Comparison of ENCODE assay signal across 1 cellular context in the genomic region with DNA sequence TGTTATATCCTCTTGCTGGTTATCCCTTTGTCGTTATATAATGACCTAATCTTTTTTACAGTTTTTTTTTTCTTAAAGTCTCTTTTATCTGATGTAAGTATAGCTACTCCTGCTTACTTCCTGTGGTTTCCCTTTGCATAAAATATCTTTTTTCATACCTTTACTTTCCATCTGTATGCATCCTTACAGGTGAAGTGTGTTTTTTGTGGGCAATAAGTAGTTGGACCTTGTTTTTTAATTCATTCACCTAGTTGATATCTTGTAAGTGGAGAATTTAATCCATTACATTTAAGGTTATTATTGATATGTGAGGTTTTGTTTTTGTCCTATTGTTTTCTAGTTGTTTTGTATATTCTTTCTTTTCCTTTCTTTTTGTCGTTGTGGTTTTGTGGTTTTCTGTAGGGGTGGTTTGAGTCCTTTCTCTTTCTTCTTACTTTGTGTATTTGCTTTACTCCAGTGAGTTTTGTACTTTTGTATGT.
TF ChIP-seq lines count a peak whose summit lies in the region.

No MANE protein-coding gene starts in this region.

TF ChIP-seq in GM12878, 131 proteins besides CTCF, POLR2A, EP300 and RAD21 (continued from another document):
- TF ChIP-seq, protein P1, sequence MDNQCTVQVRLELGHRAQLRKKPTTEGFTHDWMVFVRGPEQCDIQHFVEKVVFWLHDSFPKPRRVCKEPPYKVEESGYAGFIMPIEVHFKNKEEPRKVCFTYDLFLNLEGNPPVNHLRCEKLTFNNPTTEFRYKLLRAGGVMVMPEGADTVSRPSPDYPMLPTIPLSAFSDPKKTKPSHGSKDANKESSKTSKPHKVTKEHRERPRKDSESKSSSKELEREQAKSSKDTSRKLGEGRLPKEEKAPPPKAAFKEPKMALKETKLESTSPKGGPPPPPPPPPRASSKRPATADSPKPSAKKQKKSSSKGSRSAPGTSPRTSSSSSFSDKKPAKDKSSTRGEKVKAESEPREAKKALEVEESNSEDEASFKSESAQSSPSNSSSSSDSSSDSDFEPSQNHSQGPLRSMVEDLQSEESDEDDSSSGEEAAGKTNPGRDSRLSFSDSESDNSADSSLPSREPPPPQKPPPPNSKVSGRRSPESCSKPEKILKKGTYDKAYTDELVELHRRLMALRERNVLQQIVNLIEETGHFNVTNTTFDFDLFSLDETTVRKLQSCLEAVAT (IDR thresholded peaks at IDR 0.05): peak; percentile 96
- TF ChIP-seq FOXK2 (IDR thresholded peaks at IDR 0.05) (no peak), HDAC6 (IDR thresholded peaks at IDR 0.05; ENCODE audit: unreplicated experiment) (no peak), CEBPB (IDR thresholded peaks at IDR 0.05; ENCODE audit: borderline replicate concordance in 1 of 2, low read depth in 2 of 2, low read length in 2 of 2) (no peak)
- TF ChIP-seq, protein P2, sequence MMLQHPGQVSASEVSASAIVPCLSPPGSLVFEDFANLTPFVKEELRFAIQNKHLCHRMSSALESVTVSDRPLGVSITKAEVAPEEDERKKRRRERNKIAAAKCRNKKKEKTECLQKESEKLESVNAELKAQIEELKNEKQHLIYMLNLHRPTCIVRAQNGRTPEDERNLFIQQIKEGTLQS (IDR thresholded peaks at IDR 0.05; ENCODE audit: borderline replicate concordance, extremely low read depth, low read depth, low read length): no peak
- TF ChIP-seq, protein P3, sequence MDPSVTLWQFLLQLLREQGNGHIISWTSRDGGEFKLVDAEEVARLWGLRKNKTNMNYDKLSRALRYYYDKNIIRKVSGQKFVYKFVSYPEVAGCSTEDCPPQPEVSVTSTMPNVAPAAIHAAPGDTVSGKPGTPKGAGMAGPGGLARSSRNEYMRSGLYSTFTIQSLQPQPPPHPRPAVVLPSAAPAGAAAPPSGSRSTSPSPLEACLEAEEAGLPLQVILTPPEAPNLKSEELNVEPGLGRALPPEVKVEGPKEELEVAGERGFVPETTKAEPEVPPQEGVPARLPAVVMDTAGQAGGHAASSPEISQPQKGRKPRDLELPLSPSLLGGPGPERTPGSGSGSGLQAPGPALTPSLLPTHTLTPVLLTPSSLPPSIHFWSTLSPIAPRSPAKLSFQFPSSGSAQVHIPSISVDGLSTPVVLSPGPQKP (IDR thresholded peaks at IDR 0.05; ENCODE audit: low read depth, low read length): no peak
